In genomic region chr2:73004466-73004865, GRCh38 we compare ENCODE assay signal across 16 cellular contexts.
A peak's percentile ranks its signal among the peaks of the same experiment; 100 is the strongest.
DNase-seq lines count a peak whose midpoint lies in the region; ATAC-seq and TF ChIP-seq lines count a peak whose summit lies in the region.
"Had no signal": no experiment of that assay in that cellular context is flagged by ENCODE, and none has a peak within 500 bp of the region (broad histone marks: within the 10 kb centered on the region; RNA-seq: fewer than 3 reads in every experiment).

No MANE protein-coding gene starts in this region.

- H2AFZ ChIP-seq in H9 (ENCODE audit: low read length): no peak overlapping the region

- no peaks in the 10 kb centered on the region for H4K20me1 ChIP-seq in H9 (ENCODE audit: control insufficient read depth, insufficient read depth, insufficient read length)

- H3K56ac ChIP-seq in H9 (ENCODE audit: insufficient read length, low read depth, low read length): no peak overlapping the region

- no peak for TF ChIP-seq CTCF in H9 (conservative IDR thresholded peaks at IDR 0.05)
- no peak for TF ChIP-seq CTCF in WTC11 (IDR thresholded peaks at IDR 0.05)
- no peak for TF ChIP-seq CTCF in endothelial cell (IDR thresholded peaks at IDR 0.05; ENCODE audit: unreplicated experiment)

- no peak overlapping the region for H2BK15ac ChIP-seq in H9 (ENCODE audit: low read depth, low read length)

- H3K4ac ChIP-seq in H9 (ENCODE audit: low read depth, low read length): no peak overlapping the region

- no peaks in the 10 kb centered on the region for H3K23me2 ChIP-seq in H9 (ENCODE audit: insufficient read length, low read depth, low read length, poor library complexity, severe bottlenecking)

- H3K23ac ChIP-seq in H9 (ENCODE audit: insufficient read length, low read depth, low read length): no peak overlapping the region

- no peaks in the 10 kb centered on the region for H3K79me1 ChIP-seq in H9 (ENCODE audit: insufficient read depth, low read depth, low read length, poor library complexity, severe bottlenecking)

- WGBS in H9 (ENCODE audit: extremely low coverage, insufficient read length, low lambda C conversion rate): no CpG with 5 or more reads among the region's 12 CpGs

- H3K4me1 Mint-ChIP-seq in H9 (peaks cover 0 to 3% of the 10 kb centered on the region in 2 experiments; a peak in 1 of 4 replicates), WTC11 (0 out of 2 replicates have a peak, but pooled peaks cover 4% of the 10 kb centered on the region), endothelial cell (ENCODE audit: unreplicated experiment) (peaks cover 13% of the 10 kb centered on the region)
- no peaks in the 10 kb centered on the region for H3K4me1 Mint-ChIP-seq in activated CD4-positive, alpha-beta T cell treated with anti-CD3 and anti-CD28 coated beads for 36 hours
- H3K4me1 Mint-ChIP-seq: B cell had no signal

- no peak overlapping the region for H3K27ac ChIP-seq in H9 (ENCODE audit: insufficient read length, low read depth, low read length)
- H3K27ac ChIP-seq in temporal lobe (ENCODE audit: low read depth, low read length): peak overlapping the region; percentile 72
- H3K27ac ChIP-seq: RWPE1, SJSA1 had no signal

- H3K27ac Mint-ChIP-seq in H9 (no peak overlapping the region; a peak in 1 of 7 replicates), WTC11 (no peak overlapping the region), endothelial cell (ENCODE audit: unreplicated experiment) (no peak overlapping the region)
- no peak overlapping the region for H3K27ac Mint-ChIP-seq in activated CD4-positive, alpha-beta T cell treated with anti-CD3 and anti-CD28 coated beads for 36 hours
- H3K27ac Mint-ChIP-seq: B cell; CD4-positive, alpha-beta T cell had no signal

- no peak overlapping the region for H3T11ph ChIP-seq in H9 (ENCODE audit: low read length)

- no peak overlapping the region for H3K4me3 Mint-ChIP-seq in H9
- no peak overlapping the region for H3K4me3 Mint-ChIP-seq in WTC11
- peak overlapping the region; percentile 40 for H3K4me3 Mint-ChIP-seq in endothelial cell (ENCODE audit: unreplicated experiment)
- H3K4me3 Mint-ChIP-seq in activated CD4-positive, alpha-beta T cell treated with anti-CD3 and anti-CD28 coated beads for 36 hours: no peak overlapping the region
- H3K4me3 Mint-ChIP-seq: B cell; CD4-positive, alpha-beta T cell had no signal

- peak; percentile 25 for DNase-seq in H9
- DNase-seq in WTC11 (ENCODE audit: low spot score): no peak
- DNase-seq in endothelial cell (ENCODE audit: low spot score): no peak
- no peak for DNase-seq in A172 (ENCODE audit: low spot score)
- DNase-seq in NCI-H1930 (lab: John Stamatoyannopoulos, UW): no peak
- DNase-seq in activated CD4-positive, alpha-beta T cell treated with anti-CD3 and anti-CD28 coated beads for 36 hours: no peak
- DNase-seq: CD4-positive, alpha-beta T cell; GOT3; NCI-H1417; NCI-H187 treated with DMSO at 0.1 percent for 48 hours; NCI-H2171 treated with DMSO at 0.1 percent for 48 hours; NCI-H748 treated with DMSO at 0.1 percent for 48 hours had no signal

- H2BK12ac ChIP-seq in H9 (ENCODE audit: insufficient read length, low read depth, low read length): no peak overlapping the region

- H3K27me3 ChIP-seq in H9 (ENCODE audit: insufficient read depth, low read length): no peaks in the 10 kb centered on the region
- H3K27me3 ChIP-seq: SJSA1 had no signal

- no peaks in the 10 kb centered on the region for H3K4me1 ChIP-seq in H9 (ENCODE audit: insufficient read depth, low read length)

- no peak overlapping the region for H3K4me2 ChIP-seq in H9 (ENCODE audit: insufficient read depth, insufficient read length, low read length)

- intact Hi-C loops in activated CD4-positive, alpha-beta T cell treated with anti-CD3 and anti-CD28 coated beads for 36 hours (cut with DNase I, micrococcal nuclease): no loop called here

- no peak overlapping the region for H3K9ac ChIP-seq in H9 (ENCODE audit: extremely low read depth, insufficient read length, low read length)

- H3K36me3 Mint-ChIP-seq in H9 (ENCODE audit: insufficient read depth in 1 of 3, low read depth in 3 of 3) (peaks cover 0 to 4% (median 2%) of the 10 kb centered on the region in 3 experiments; a peak in 2 of 7 replicates), WTC11 (no peaks in the 10 kb centered on the region), endothelial cell (ENCODE audit: low read depth, unreplicated experiment) (peaks cover 14% of the 10 kb centered on the region)
- H3K36me3 Mint-ChIP-seq in activated CD4-positive, alpha-beta T cell treated with anti-CD3 and anti-CD28 coated beads for 36 hours (ENCODE audit: low read depth): no peaks in the 10 kb centered on the region

- POLR2A ChIA-PET in WTC11 (lab: Charles Lee): no interaction called here
- POLR2A ChIA-PET in activated CD4-positive, alpha-beta T cell treated with anti-CD3 and anti-CD28 coated beads for 36 hours (lab: Charles Lee): interaction anchor here (0.7 kb wide), 1 partner anchor 1540 kb away, joined by 3 read pairs; no protein-coding TSS in a partner anchor

- no peak overlapping the region for H2AK5ac ChIP-seq in H9 (ENCODE audit: insufficient read length, low read length)

- H3K14ac ChIP-seq in H9 (ENCODE audit: insufficient read depth, low read length): no peak overlapping the region; the same call in 1 of the 2 replicates

- H4K91ac ChIP-seq in H9 (ENCODE audit: insufficient read length, low read depth, low read length): no peak overlapping the region

- H2BK5ac ChIP-seq in H9 (ENCODE audit: insufficient read length, low read length): no peak overlapping the region

- no peak overlapping the region for H4K5ac ChIP-seq in H9 (ENCODE audit: insufficient read length, low read depth, low read length)

- H3K9me3 Mint-ChIP-seq in H9 (no peaks in the 10 kb centered on the region), WTC11 (no peaks in the 10 kb centered on the region), endothelial cell (ENCODE audit: unreplicated experiment) (no peaks in the 10 kb centered on the region)
- no peaks in the 10 kb centered on the region for H3K9me3 Mint-ChIP-seq in activated CD4-positive, alpha-beta T cell treated with anti-CD3 and anti-CD28 coated beads for 36 hours (ENCODE audit: low read depth)
- H3K9me3 Mint-ChIP-seq: CD4-positive, alpha-beta T cell had no signal

- H3K27me3 Mint-ChIP-seq in H9 (ENCODE audit: low read depth) (no peaks in the 10 kb centered on the region), WTC11 (ENCODE audit: low read depth) (no peaks in the 10 kb centered on the region; the same call in 1 of the 2 replicates), endothelial cell (ENCODE audit: unreplicated experiment) (peaks cover 3% of the 10 kb centered on the region)
- H3K27me3 Mint-ChIP-seq in activated CD4-positive, alpha-beta T cell treated with anti-CD3 and anti-CD28 coated beads for 36 hours: no peaks in the 10 kb centered on the region
- H3K27me3 Mint-ChIP-seq: B cell; CD4-positive, alpha-beta T cell had no signal

- no peaks in the 10 kb centered on the region for H3K9me3 ChIP-seq in H9 (ENCODE audit: control insufficient read depth, low read depth, low read length)
- H3K9me3 ChIP-seq: SJSA1 had no signal

- H2BK120ac ChIP-seq in H9 (ENCODE audit: low read depth, low read length, poor library complexity, severe bottlenecking): no peak overlapping the region

- ATAC-seq in WTC11: peak; percentile 60
- ATAC-seq in activated CD4-positive, alpha-beta T cell treated with anti-CD3 and anti-CD28 coated beads for 36 hours: no peak

- CTCF ChIA-PET in WTC11 (lab: Charles Lee): interaction anchor here (0.7 to 2.1 kb wide), 7 partner anchors 11 to 211 kb away, joined by 3 to 8 read pairs (median 5); no protein-coding TSS in a partner anchor
- CTCF ChIA-PET in activated CD4-positive, alpha-beta T cell treated with anti-CD3 and anti-CD28 coated beads for 36 hours (lab: Charles Lee): interaction anchor here (1.3 kb wide), 1 partner anchor 142 kb away, joined by 6 read pairs; no protein-coding TSS in a partner anchor

- no peak overlapping the region for H4K8ac ChIP-seq in H9 (replicated peaks; ENCODE audit: insufficient read length, low read depth, low read length)

- no peaks in the 10 kb centered on the region for H3K79me2 ChIP-seq in H9 (ENCODE audit: insufficient read depth, low read length)

- H3K18ac ChIP-seq in H9 (ENCODE audit: insufficient read length, low read depth, low read length): no peak overlapping the region

- H2BK20ac ChIP-seq in H9 (ENCODE audit: low read depth, low read length, poor library complexity, severe bottlenecking): no peak overlapping the region

TF ChIP-seq in WTC11, 78 proteins besides CTCF, POLR2A, EP300 and RAD21 (continues in another document):
- TF ChIP-seq MYBL2 (CRISPR knock-in tag; IDR thresholded peaks at IDR 0.05) (no peak), ETV6 (CRISPR knock-in tag; IDR thresholded peaks at IDR 0.05) (no peak), KAT7 (CRISPR knock-in tag; IDR thresholded peaks at IDR 0.05; ENCODE audit: borderline replicate concordance) (no peak), NR2C2 (CRISPR knock-in tag; IDR thresholded peaks at IDR 0.05) (no peak), ESRRA (CRISPR knock-in tag; IDR thresholded peaks at IDR 0.05; ENCODE audit: borderline replicate concordance) (no peak), E2F4 (CRISPR knock-in tag; IDR thresholded peaks at IDR 0.05; ENCODE audit: borderline replicate concordance, low read depth) (no peak), CREM (CRISPR knock-in tag; IDR thresholded peaks at IDR 0.05) (no peak)
- TF ChIP-seq, protein P1, sequence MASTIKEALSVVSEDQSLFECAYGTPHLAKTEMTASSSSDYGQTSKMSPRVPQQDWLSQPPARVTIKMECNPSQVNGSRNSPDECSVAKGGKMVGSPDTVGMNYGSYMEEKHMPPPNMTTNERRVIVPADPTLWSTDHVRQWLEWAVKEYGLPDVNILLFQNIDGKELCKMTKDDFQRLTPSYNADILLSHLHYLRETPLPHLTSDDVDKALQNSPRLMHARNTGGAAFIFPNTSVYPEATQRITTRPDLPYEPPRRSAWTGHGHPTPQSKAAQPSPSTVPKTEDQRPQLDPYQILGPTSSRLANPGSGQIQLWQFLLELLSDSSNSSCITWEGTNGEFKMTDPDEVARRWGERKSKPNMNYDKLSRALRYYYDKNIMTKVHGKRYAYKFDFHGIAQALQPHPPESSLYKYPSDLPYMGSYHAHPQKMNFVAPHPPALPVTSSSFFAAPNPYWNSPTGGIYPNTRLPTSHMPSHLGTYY (CRISPR knock-in tag; IDR thresholded peaks at IDR 0.05): no peak
